ENCODE assay signal across 11 cellular contexts in the genomic region with DNA sequence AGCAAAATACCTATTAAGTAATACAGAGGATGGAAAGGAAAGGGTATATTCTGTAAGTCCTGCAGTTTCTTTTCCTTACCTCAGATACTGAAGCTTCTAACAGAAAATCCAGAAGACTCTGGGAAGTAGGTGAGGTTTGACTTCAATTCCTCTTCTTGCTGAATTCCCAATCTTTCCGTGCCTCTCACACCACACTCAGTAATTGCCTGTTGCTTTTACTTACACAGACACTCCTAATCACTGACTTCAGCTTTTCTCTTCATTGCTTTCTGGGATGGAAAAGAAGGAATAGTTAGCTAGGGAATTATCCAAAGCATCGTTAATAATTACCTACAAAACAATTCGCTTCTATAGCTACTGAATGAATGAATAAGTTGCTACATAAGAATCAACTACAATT.
DNase-seq lines count a peak whose midpoint lies in the region; ATAC-seq, FAIRE-seq and TF ChIP-seq lines count a peak whose summit lies in the region.
"Had no signal": no experiment of that assay in that cellular context is flagged by ENCODE, and none has a peak within 500 bp of the region (broad histone marks: within the 10 kb centered on the region; RNA-seq: fewer than 3 reads in every experiment).

No MANE protein-coding gene starts in this region.

- in situ Hi-C loops in HepG2 (cut with HindIII; ENCODE audit: extremely low pct_ligation_motif_present, low pct_unique_long_range_greater_than_20kb): no loop called here

- H3K36me3 Mint-ChIP-seq in neural crest cell (ENCODE audit: low read depth): no peaks in the 10 kb centered on the region
- H3K36me3 Mint-ChIP-seq in activated T-cell treated with anti-CD3 and anti-CD28 coated beads, Interleukin-2, amount 50 U/mL, for 24 hours (ENCODE audit: low read depth): no peaks in the 10 kb centered on the region

- CTCF ChIA-PET in HepG2 (lab: Yijun Ruan, JAX; ENCODE audit: low intra/inter-chr PET ratio, low total read pairs): interaction anchor here (1.6 kb wide), 1 partner anchor 614 kb away, joined by 6 read pairs; no protein-coding TSS in a partner anchor

- H3K9me3 ChIP-seq in HepG2 (ENCODE audit: low read length) (no peaks in the 10 kb centered on the region), right lobe of liver (no peaks in the 10 kb centered on the region), endocrine pancreas (ENCODE audit: control insufficient read depth, low read length) (no peaks in the 10 kb centered on the region)
- H3K9me3 ChIP-seq: colonic mucosa had no signal

- H3K9ac ChIP-seq in HepG2 (ENCODE audit: insufficient read depth, low read depth, low read length) (no peak overlapping the region), endocrine pancreas (ENCODE audit: control insufficient read depth, insufficient read depth, low read length) (no peak overlapping the region)

- no peak for TF ChIP-seq RAD21 in HepG2 (CRISPR knock-in tag; IDR thresholded peaks at IDR 0.05)

- H3K9me3 Mint-ChIP-seq in neural crest cell: no peaks in the 10 kb centered on the region
- H3K9me3 Mint-ChIP-seq in activated T-cell treated with anti-CD3 and anti-CD28 coated beads, Interleukin-2, amount 50 U/mL, for 24 hours: no peaks in the 10 kb centered on the region

- H3K4me2 ChIP-seq in HepG2 (ENCODE audit: low read depth, low read length): peak overlapping the region; percentile 58

- H4K20me1 ChIP-seq in HepG2 (ENCODE audit: insufficient read depth, low read length): no peaks in the 10 kb centered on the region

- H3K27ac Mint-ChIP-seq in neural crest cell (ENCODE audit: unreplicated experiment): no peak overlapping the region
- H3K27ac Mint-ChIP-seq in activated T-cell treated with anti-CD3 and anti-CD28 coated beads, Interleukin-2, amount 50 U/mL, for 24 hours: no peak overlapping the region

- peaks cover 10% of the 10 kb centered on the region for H3K4me1 Mint-ChIP-seq in neural crest cell
- H3K4me1 Mint-ChIP-seq in activated T-cell treated with anti-CD3 and anti-CD28 coated beads, Interleukin-2, amount 50 U/mL, for 24 hours (ENCODE audit: low read depth): peaks cover 4% of the 10 kb centered on the region

- peak overlapping the region; percentile 86 for H3K4me3 Mint-ChIP-seq in neural crest cell
- no peak overlapping the region for H3K4me3 Mint-ChIP-seq in activated T-cell treated with anti-CD3 and anti-CD28 coated beads, Interleukin-2, amount 50 U/mL, for 24 hours

- H3K79me2 ChIP-seq in HepG2 (ENCODE audit: insufficient read depth, low read length): no peaks in the 10 kb centered on the region

- no peak overlapping the region for H2AFZ ChIP-seq in HepG2 (ENCODE audit: low read length)

- intact Hi-C loops in HepG2 (cut with micrococcal nuclease; ENCODE audit: unreplicated experiment) (no loop called here), right lobe of liver (cut with DNase I) (loop anchor here in 1 of 2 donors (10.0 kb wide), 1 partner anchor 615 kb away; no protein-coding TSS in a partner anchor)

- H3K27me3 Mint-ChIP-seq in neural crest cell (ENCODE audit: low read depth): peaks cover 66% of the 10 kb centered on the region
- H3K27me3 Mint-ChIP-seq in activated T-cell treated with anti-CD3 and anti-CD28 coated beads, Interleukin-2, amount 50 U/mL, for 24 hours: peaks cover 52% of the 10 kb centered on the region

- no TSS peak for BruUV-seq in HepG2 (replicated peaks; lab: Mats Ljungman, UMichigan)

- POLR2A ChIA-PET in HepG2 (lab: Yijun Ruan, JAX): no interaction called here

- FAIRE-seq in HepG2 (lab: Jason Lieb, UNC): no peak

- 0% methylated on average over 3 of the region's 3 CpGs for WGBS in HepG2 (ENCODE audit: low lambda C conversion rate)
- WGBS in right lobe of liver (ENCODE audit: insufficient coverage, low coverage, low lambda C conversion rate, missing lambda C conversion rate): 15% methylated on average over 3 of the region's 3 CpGs

- H3K27me3 ChIP-seq in HepG2 (ENCODE audit: control insufficient read depth in 1 of 2, insufficient read depth in 2 of 2, low read length in 2 of 2) (no peaks in the 10 kb centered on the region; a peak in 1 of 5 replicates), right lobe of liver (peaks cover 0 to 3% of the 10 kb centered on the region in 2 donors), endocrine pancreas (ENCODE audit: control insufficient read depth, insufficient read depth, low read length) (no peaks in the 10 kb centered on the region)
- H3K27me3 ChIP-seq: colonic mucosa had no signal

- TF ChIP-seq CTCF in HepG2 (CRISPR knock-in tag; IDR thresholded peaks at IDR 0.05) (no peak), right lobe of liver (IDR thresholded peaks at IDR 0.05) (no peak), neural crest cell (conservative IDR thresholded peaks at IDR 0.05) (no peak)

- no peak for TF ChIP-seq POLR2A in HepG2 (IDR thresholded peaks at IDR 0.05; ENCODE audit: insufficient read depth in 1 of 2, low read depth in 2 of 2, low read length in 2 of 2)
- no peak for TF ChIP-seq POLR2A in right lobe of liver (IDR thresholded peaks at IDR 0.05)

- H3K27ac ChIP-seq in HepG2 (ENCODE audit: extremely low read length, insufficient read depth, low read length): no peak overlapping the region
- no peak overlapping the region for H3K27ac ChIP-seq in right lobe of liver
- H3K27ac ChIP-seq: colonic mucosa, VCaP had no signal

- H3K36me3 ChIP-seq in HepG2 (replicated peaks in 1 of 2; ENCODE audit: control insufficient read depth in 1 of 2, insufficient read depth in 2 of 2, low read length in 2 of 2): no peaks in the 10 kb centered on the region
- no peaks in the 10 kb centered on the region for H3K36me3 ChIP-seq in right lobe of liver
- H3K36me3 ChIP-seq in endocrine pancreas (ENCODE audit: control insufficient read depth, insufficient read depth, low read length): no peaks in the 10 kb centered on the region
- H3K36me3 ChIP-seq: colonic mucosa had no signal

- TF ChIP-seq EP300 in HepG2 (IDR thresholded peaks at IDR 0.05; ENCODE audit: low read depth in 2 of 2, low read length in 2 of 2) (no peak), HepG2 (CRISPR knock-in tag; IDR thresholded peaks at IDR 0.05; ENCODE audit: borderline replicate concordance) (no peak)

- DNase-seq in HepG2 (ENCODE audit: low spot score) (no peak), right lobe of liver (no peak), neural crest cell (ENCODE audit: low read depth, low spot score) (no peak), HuH-7 (ENCODE audit: low spot score) (no peak)
- DNase-seq in activated T-cell treated with anti-CD3 and anti-CD28 coated beads, Interleukin-2, amount 50 U/mL, for 24 hours: no peak
- DNase-seq: NCI-H187 treated with DMSO at 0.1 percent for 48 hours had no signal

- H3K4me3 ChIP-seq in HepG2 (replicated peaks in 1 of 3; ENCODE audit: insufficient read depth in 1 of 3, low read depth in 2 of 3, low read length in 3 of 3) (peak overlapping the region in 1 of 3 experiments; percentile 25; a peak in 1 of 6 replicates), right lobe of liver (no peak overlapping the region), endocrine pancreas (ENCODE audit: control insufficient read depth, insufficient read depth, low read length) (peak overlapping the region; percentile 89)
- H3K4me3 ChIP-seq: colonic mucosa had no signal

- ATAC-seq in HepG2 (peak; percentile 38; the same call in 2 of the 3 replicates), right lobe of liver (no peak), GM21737 (IDR thresholded peaks at IDR 0.05; ENCODE audit: unreplicated experiment) (no peak), GM18861 (IDR thresholded peaks at IDR 0.05; ENCODE audit: unreplicated experiment) (no peak)

- H3K4me1 ChIP-seq in HepG2 (ENCODE audit: insufficient read depth, low read length) (0 out of 2 replicates have a peak, but pooled peaks cover 8% of the 10 kb centered on the region), right lobe of liver (no peaks in the 10 kb centered on the region), endocrine pancreas (ENCODE audit: control insufficient read depth, insufficient read depth, low read length) (peaks cover 5% of the 10 kb centered on the region)
- H3K4me1 ChIP-seq: colonic mucosa had no signal

TF ChIP-seq in HepG2, 621 proteins besides CTCF, POLR2A, EP300 and RAD21:
- TF ChIP-seq YEATS2 (CRISPR knock-in tag; IDR thresholded peaks at IDR 0.05; ENCODE audit: borderline replicate concordance) (no peak), HDAC2 (CRISPR knock-in tag; IDR thresholded peaks at IDR 0.05) (no peak), MXI1 (IDR thresholded peaks at IDR 0.05; ENCODE audit: borderline replicate concordance, low read depth, low read length) (no peak), ZNF83 (CRISPR knock-in tag; IDR thresholded peaks at IDR 0.05; ENCODE audit: borderline replicate concordance) (no peak), FOSL2 (CRISPR knock-in tag; IDR thresholded peaks at IDR 0.05) (no peak)
- TF ChIP-seq, protein P1, sequence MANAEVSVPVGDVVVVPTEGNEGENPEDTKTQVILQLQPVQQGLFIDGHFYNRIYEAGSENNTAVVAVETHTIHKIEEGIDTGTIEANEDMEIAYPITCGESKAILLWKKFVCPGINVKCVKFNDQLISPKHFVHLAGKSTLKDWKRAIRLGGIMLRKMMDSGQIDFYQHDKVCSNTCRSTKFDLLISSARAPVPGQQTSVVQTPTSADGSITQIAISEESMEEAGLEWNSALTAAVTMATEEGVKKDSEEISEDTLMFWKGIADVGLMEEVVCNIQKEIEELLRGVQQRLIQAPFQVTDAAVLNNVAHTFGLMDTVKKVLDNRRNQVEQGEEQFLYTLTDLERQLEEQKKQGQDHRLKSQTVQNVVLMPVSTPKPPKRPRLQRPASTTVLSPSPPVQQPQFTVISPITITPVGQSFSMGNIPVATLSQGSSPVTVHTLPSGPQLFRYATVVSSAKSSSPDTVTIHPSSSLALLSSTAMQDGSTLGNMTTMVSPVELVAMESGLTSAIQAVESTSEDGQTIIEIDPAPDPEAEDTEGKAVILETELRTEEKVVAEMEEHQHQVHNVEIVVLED (CRISPR knock-in tag; IDR thresholded peaks at IDR 0.05; ENCODE audit: borderline replicate concordance): no peak
TF ChIP-seq in HepG2: peak in this region for 0.
